Comparison of ENCODE assay signal across 17 cellular contexts in genomic region chr6:18342223-18342622, GRCh38.
"Had no signal": no experiment of that assay in that cellular context is flagged by ENCODE, and none has a peak within 500 bp of the region (broad histone marks: within the 10 kb centered on the region; RNA-seq: fewer than 3 reads in every experiment).

No MANE protein-coding gene starts in this region.

- H2AFZ ChIP-seq: neural progenitor cell had no signal

- H3K4me1 ChIP-seq: esophagus muscularis mucosa, neural progenitor cell, tibial nerve had no signal

- DNase-seq: activated CD4-positive, alpha-beta T cell treated with anti-CD3 and anti-CD28 coated beads, Interleukin-2, amount 10 ng/mL, durations not matched to agents 7 days and 5 days; activated CD8-positive, alpha-beta memory T cell treated with anti-CD3 and anti-CD28 coated beads for 24 hours; activated effector memory CD4-positive, alpha-beta T cell treated with anti-CD3 and anti-CD28 coated beads, Interleukin-2, amount 50 U/mL, for 16 hours; amygdala; cerebellar nuclear complex; heart right ventricle; kidney glomerular epithelial cell; ovary; small intestine had no signal

- H3K9me3 ChIP-seq: esophagus muscularis mucosa, heart right ventricle, ovary, tibial nerve had no signal

- H3K36me3 ChIP-seq: esophagus muscularis mucosa, heart right ventricle, neural progenitor cell, ovary, tibial nerve had no signal

- H3K4me2 ChIP-seq: neural progenitor cell had no signal

- H3K4me1 Mint-ChIP-seq: activated CD4-positive, alpha-beta T cell treated with anti-CD3 and anti-CD28 coated beads, Interleukin-2, amount 10 ng/mL, durations not matched to agents 7 days and 5 days had no signal

- H3K36me3 Mint-ChIP-seq: activated naive CD8-positive, alpha-beta T cell; brain; mesothelial cell of epicardium; neural progenitor cell had no signal

- H3K27me3 ChIP-seq: esophagus muscularis mucosa, heart right ventricle, neural progenitor cell, ovary, tibial nerve had no signal

- H3K27ac ChIP-seq: esophagus muscularis mucosa, heart right ventricle, neural progenitor cell, ovary, tibial nerve had no signal

- H3K4me3 ChIP-seq: esophagus muscularis mucosa, heart right ventricle, neural progenitor cell, ovary, tibial nerve had no signal

- H3K4me3 Mint-ChIP-seq: activated CD4-positive, alpha-beta T cell treated with anti-CD3 and anti-CD28 coated beads, Interleukin-2, amount 10 ng/mL, durations not matched to agents 7 days and 5 days; activated naive CD8-positive, alpha-beta T cell; brain; dendritic cell treated with granulocyte-macrophage colony-stimulating factor and Interleukin-4, amounts not matched to agents 40 ng/mL and 50 ng/mL, for 4 days; mesothelial cell of epicardium; neural progenitor cell; T-helper 1 cell treated with Interleukin-12 subunit alpha and Interleukin-12 subunit beta and Interleukin-4 antibody, amounts not matched to agents 30 μg/mL and 1 μg/mL, for 36 hours had no signal

- H3K9me3 Mint-ChIP-seq: activated CD4-positive, alpha-beta T cell treated with anti-CD3 and anti-CD28 coated beads, Interleukin-2, amount 10 ng/mL, durations not matched to agents 7 days and 5 days; dendritic cell treated with granulocyte-macrophage colony-stimulating factor and Interleukin-4, amounts not matched to agents 40 ng/mL and 50 ng/mL, for 4 days; neural progenitor cell; T-helper 1 cell treated with Interleukin-12 subunit alpha and Interleukin-12 subunit beta and Interleukin-4 antibody, amounts not matched to agents 30 μg/mL and 1 μg/mL, for 36 hours had no signal

- H3K27ac Mint-ChIP-seq: activated CD4-positive, alpha-beta T cell treated with anti-CD3 and anti-CD28 coated beads, Interleukin-2, amount 10 ng/mL, durations not matched to agents 7 days and 5 days; activated naive CD8-positive, alpha-beta T cell; mesothelial cell of epicardium; neural progenitor cell; T-helper 1 cell treated with Interleukin-12 subunit alpha and Interleukin-12 subunit beta and Interleukin-4 antibody, amounts not matched to agents 30 μg/mL and 1 μg/mL, for 36 hours had no signal

- H3K27me3 Mint-ChIP-seq: activated CD4-positive, alpha-beta T cell treated with anti-CD3 and anti-CD28 coated beads, Interleukin-2, amount 10 ng/mL, durations not matched to agents 7 days and 5 days; dendritic cell treated with granulocyte-macrophage colony-stimulating factor and Interleukin-4, amounts not matched to agents 40 ng/mL and 50 ng/mL, for 4 days had no signal
